ENCODE assay signal across 1 cellular context in genomic region chr5:124713595-124713994, GRCh38.
TF ChIP-seq lines count a peak whose summit lies in the region.

No MANE protein-coding gene starts in this region.

TF ChIP-seq in GM23338, 12 proteins besides CTCF, POLR2A, EP300 and RAD21 (continued from another document):
- TF ChIP-seq ZNF462 (CRISPR knock-in tag; IDR thresholded peaks at IDR 0.05), result no peak
- TF ChIP-seq ETS1 (IDR thresholded peaks at IDR 0.05), result no peak
